ENCODE assay signal across 1 cellular context in the genomic region with DNA sequence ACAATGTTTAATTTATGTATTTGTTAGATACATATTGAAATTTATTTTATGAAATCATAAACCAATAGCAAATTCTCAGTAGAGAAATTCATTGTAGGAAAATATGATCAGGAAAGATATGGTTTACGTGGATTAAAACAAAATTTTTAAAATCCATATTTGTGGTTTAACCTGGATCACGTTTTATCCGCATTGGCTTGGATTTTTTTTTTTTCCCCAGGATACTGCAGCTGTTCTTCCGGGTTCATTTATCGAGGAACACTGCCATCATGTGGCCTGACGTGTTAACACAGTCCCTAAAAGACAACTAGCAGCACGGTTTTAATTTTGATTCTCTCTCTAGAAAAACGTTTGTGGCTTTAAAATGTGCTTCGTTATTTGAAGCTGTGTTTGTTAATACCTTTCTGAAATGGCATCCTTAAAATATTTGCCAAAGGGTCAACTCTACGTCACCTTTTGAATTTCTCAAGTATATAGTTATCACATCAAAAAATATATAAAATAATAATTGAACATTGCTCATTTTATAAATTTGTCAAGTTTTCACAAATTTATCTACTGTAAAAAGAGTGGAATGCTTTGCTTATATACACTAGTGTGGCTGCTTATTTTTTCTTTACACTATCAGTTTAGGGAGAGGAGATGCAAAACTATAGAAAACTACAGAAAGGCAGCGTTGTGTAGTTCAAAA.
A peak's percentile ranks its signal among the peaks of the same experiment; 100 is the strongest.
TF ChIP-seq lines count a peak whose summit lies in the region.

No MANE protein-coding gene starts in this region.

TF ChIP-seq in HepG2, 621 proteins besides CTCF, POLR2A, EP300 and RAD21 (continued from another document):
- TF ChIP-seq, protein P1, sequence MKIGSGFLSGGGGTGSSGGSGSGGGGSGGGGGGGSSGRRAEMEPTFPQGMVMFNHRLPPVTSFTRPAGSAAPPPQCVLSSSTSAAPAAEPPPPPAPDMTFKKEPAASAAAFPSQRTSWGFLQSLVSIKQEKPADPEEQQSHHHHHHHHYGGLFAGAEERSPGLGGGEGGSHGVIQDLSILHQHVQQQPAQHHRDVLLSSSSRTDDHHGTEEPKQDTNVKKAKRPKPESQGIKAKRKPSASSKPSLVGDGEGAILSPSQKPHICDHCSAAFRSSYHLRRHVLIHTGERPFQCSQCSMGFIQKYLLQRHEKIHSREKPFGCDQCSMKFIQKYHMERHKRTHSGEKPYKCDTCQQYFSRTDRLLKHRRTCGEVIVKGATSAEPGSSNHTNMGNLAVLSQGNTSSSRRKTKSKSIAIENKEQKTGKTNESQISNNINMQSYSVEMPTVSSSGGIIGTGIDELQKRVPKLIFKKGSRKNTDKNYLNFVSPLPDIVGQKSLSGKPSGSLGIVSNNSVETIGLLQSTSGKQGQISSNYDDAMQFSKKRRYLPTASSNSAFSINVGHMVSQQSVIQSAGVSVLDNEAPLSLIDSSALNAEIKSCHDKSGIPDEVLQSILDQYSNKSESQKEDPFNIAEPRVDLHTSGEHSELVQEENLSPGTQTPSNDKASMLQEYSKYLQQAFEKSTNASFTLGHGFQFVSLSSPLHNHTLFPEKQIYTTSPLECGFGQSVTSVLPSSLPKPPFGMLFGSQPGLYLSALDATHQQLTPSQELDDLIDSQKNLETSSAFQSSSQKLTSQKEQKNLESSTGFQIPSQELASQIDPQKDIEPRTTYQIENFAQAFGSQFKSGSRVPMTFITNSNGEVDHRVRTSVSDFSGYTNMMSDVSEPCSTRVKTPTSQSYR (CRISPR knock-in tag; IDR thresholded peaks at IDR 0.05; ENCODE audit: borderline replicate concordance) = no peak
- no peak for TF ChIP-seq ZNF780A (CRISPR knock-in tag; IDR thresholded peaks at IDR 0.05)
- no peak for TF ChIP-seq CREB1 (IDR thresholded peaks at IDR 0.05)
- TF ChIP-seq CREB1 (CRISPR knock-in tag; IDR thresholded peaks at IDR 0.05) = peak; percentile 48; the same call in 1 of the 2 replicates
- peak; percentile 51; the same call in 1 of the 2 replicates for TF ChIP-seq ETV5 (CRISPR knock-in tag; IDR thresholded peaks at IDR 0.05; ENCODE audit: borderline replicate concordance)
- TF ChIP-seq, protein P2, sequence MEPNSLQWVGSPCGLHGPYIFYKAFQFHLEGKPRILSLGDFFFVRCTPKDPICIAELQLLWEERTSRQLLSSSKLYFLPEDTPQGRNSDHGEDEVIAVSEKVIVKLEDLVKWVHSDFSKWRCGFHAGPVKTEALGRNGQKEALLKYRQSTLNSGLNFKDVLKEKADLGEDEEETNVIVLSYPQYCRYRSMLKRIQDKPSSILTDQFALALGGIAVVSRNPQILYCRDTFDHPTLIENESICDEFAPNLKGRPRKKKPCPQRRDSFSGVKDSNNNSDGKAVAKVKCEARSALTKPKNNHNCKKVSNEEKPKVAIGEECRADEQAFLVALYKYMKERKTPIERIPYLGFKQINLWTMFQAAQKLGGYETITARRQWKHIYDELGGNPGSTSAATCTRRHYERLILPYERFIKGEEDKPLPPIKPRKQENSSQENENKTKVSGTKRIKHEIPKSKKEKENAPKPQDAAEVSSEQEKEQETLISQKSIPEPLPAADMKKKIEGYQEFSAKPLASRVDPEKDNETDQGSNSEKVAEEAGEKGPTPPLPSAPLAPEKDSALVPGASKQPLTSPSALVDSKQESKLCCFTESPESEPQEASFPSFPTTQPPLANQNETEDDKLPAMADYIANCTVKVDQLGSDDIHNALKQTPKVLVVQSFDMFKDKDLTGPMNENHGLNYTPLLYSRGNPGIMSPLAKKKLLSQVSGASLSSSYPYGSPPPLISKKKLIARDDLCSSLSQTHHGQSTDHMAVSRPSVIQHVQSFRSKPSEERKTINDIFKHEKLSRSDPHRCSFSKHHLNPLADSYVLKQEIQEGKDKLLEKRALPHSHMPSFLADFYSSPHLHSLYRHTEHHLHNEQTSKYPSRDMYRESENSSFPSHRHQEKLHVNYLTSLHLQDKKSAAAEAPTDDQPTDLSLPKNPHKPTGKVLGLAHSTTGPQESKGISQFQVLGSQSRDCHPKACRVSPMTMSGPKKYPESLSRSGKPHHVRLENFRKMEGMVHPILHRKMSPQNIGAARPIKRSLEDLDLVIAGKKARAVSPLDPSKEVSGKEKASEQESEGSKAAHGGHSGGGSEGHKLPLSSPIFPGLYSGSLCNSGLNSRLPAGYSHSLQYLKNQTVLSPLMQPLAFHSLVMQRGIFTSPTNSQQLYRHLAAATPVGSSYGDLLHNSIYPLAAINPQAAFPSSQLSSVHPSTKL (CRISPR knock-in tag; IDR thresholded peaks at IDR 0.05) = peak; percentile 52; the same call in 1 of the 2 replicates
- TF ChIP-seq, protein P3, sequence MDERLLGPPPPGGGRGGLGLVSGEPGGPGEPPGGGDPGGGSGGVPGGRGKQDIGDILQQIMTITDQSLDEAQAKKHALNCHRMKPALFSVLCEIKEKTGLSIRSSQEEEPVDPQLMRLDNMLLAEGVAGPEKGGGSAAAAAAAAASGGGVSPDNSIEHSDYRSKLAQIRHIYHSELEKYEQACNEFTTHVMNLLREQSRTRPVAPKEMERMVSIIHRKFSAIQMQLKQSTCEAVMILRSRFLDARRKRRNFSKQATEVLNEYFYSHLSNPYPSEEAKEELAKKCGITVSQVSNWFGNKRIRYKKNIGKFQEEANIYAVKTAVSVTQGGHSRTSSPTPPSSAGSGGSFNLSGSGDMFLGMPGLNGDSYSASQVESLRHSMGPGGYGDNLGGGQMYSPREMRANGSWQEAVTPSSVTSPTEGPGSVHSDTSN (CRISPR knock-in tag; IDR thresholded peaks at IDR 0.05) = no peak
- TF ChIP-seq, protein P4, sequence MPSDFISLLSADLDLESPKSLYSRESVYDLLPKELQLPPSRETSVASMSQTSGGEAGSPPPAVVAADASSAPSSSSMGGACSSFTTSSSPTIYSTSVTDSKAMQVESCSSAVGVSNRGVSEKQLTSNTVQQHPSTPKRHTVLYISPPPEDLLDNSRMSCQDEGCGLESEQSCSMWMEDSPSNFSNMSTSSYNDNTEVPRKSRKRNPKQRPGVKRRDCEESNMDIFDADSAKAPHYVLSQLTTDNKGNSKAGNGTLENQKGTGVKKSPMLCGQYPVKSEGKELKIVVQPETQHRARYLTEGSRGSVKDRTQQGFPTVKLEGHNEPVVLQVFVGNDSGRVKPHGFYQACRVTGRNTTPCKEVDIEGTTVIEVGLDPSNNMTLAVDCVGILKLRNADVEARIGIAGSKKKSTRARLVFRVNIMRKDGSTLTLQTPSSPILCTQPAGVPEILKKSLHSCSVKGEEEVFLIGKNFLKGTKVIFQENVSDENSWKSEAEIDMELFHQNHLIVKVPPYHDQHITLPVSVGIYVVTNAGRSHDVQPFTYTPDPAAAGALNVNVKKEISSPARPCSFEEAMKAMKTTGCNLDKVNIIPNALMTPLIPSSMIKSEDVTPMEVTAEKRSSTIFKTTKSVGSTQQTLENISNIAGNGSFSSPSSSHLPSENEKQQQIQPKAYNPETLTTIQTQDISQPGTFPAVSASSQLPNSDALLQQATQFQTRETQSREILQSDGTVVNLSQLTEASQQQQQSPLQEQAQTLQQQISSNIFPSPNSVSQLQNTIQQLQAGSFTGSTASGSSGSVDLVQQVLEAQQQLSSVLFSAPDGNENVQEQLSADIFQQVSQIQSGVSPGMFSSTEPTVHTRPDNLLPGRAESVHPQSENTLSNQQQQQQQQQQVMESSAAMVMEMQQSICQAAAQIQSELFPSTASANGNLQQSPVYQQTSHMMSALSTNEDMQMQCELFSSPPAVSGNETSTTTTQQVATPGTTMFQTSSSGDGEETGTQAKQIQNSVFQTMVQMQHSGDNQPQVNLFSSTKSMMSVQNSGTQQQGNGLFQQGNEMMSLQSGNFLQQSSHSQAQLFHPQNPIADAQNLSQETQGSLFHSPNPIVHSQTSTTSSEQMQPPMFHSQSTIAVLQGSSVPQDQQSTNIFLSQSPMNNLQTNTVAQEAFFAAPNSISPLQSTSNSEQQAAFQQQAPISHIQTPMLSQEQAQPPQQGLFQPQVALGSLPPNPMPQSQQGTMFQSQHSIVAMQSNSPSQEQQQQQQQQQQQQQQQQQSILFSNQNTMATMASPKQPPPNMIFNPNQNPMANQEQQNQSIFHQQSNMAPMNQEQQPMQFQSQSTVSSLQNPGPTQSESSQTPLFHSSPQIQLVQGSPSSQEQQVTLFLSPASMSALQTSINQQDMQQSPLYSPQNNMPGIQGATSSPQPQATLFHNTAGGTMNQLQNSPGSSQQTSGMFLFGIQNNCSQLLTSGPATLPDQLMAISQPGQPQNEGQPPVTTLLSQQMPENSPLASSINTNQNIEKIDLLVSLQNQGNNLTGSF (CRISPR knock-in tag; IDR thresholded peaks at IDR 0.05) = no peak
TF ChIP-seq in HepG2: peak in this region for 32.
